ENCODE assay signal across 17 cellular contexts in the genomic region with DNA sequence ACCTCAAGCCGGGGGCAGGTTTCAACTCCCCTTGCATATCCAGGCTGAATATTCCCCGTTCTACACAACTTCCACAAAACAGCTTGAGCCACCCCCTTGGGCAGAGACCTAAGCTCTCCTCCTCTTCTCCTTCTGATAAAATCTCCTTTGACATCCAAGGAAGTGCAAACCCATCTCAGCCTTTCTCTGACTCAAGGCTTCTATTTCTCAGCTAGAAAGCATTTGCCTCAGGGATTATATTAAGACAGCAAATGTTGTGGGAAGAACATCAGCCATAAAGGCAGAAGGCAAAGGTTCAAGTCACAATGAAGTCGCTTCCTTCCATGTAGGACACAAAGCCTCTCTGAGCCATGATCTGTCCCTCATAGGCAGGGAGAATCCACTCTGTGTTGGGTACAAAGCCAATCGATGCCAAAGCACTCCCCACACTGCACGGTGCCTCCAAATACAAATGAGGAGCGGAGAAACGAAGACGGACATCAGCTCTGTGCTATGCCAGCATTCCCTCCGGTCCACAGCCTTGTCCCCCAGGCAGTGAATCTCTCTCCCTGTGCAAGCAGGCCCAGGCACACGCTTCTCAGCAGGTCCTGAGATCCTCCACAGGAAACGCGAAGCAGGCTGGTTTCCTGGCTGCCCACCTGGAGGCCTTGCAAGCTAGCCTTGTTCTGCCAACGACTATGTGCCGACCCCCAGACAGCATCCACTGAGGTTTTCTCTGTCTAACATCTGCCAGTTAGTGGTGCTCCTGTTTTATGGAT.
DNase-seq lines count a peak whose midpoint lies in the region; ATAC-seq and TF ChIP-seq lines count a peak whose summit lies in the region.
"Had no signal": no experiment of that assay in that cellular context is flagged by ENCODE, and none has a peak within 500 bp of the region (broad histone marks: within the 10 kb centered on the region; RNA-seq: fewer than 3 reads in every experiment).

No MANE protein-coding gene starts in this region.

- H3K27me3 Mint-ChIP-seq in CD4-positive, alpha-beta memory T cell, result no peaks in the 10 kb centered on the region
- H3K27me3 Mint-ChIP-seq in IgD-negative memory B cell, result peaks cover 34% of the 10 kb centered on the region
- no peaks in the 10 kb centered on the region for H3K27me3 Mint-ChIP-seq in activated B cell treated with CpG ODN at 0.5 μM for 24 hours
- H3K27me3 Mint-ChIP-seq in naive thymus-derived CD4-positive, alpha-beta T cell, result peaks cover 0 to 25% (median 0%) of the 10 kb centered on the region in 5 donors

- peaks cover 0 to 5% (median 0%) of the 10 kb centered on the region in 8 donors for H3K9me3 Mint-ChIP-seq in CD4-positive, alpha-beta memory T cell
- H3K9me3 Mint-ChIP-seq in IgD-negative memory B cell, result peaks cover 2 to 4% (median 2%) of the 10 kb centered on the region in 3 donors
- peaks cover 4% of the 10 kb centered on the region for H3K9me3 Mint-ChIP-seq in activated B cell treated with CpG ODN at 0.5 μM for 24 hours
- peaks cover 0 to 4% (median 0%) of the 10 kb centered on the region in 11 donors for H3K9me3 Mint-ChIP-seq in naive thymus-derived CD4-positive, alpha-beta T cell
- H3K9me3 Mint-ChIP-seq: effector memory CD8-positive, alpha-beta T cell had no signal

- intact Hi-C loops in CD4-positive, alpha-beta memory T cell (cut with micrococcal nuclease), result loop anchor here (1.0 kb wide), 1 partner anchor 11 kb away; no protein-coding TSS in a partner anchor
- intact Hi-C loops in activated B cell treated with CpG ODN at 0.5 μM for 24 hours (cut with micrococcal nuclease), result loop anchor here (10.0 kb wide), 3 partner anchors 294 to 884 kb away; partner anchors contain the start of gene ARID1B
- intact Hi-C loops in naive thymus-derived CD4-positive, alpha-beta T cell (cut with micrococcal nuclease), result no loop called here

- DNase-seq in CD4-positive, alpha-beta memory T cell, result no peak
- DNase-seq in activated B cell treated with CpG ODN at 0.5 μM for 24 hours, result no peak
- peak in 1 of 9 donors; percentile 14 for DNase-seq in naive thymus-derived CD4-positive, alpha-beta T cell
- DNase-seq in D341Med (ENCODE audit: low spot score), result no peak
- DNase-seq in osteoblast (ENCODE audit: insufficient read length, low spot score, missing footprints), result no peak
- DNase-seq: activated CD4-positive, alpha-beta T cell treated with anti-CD3 and anti-CD28 coated beads, Interleukin-2, amount 50 U/mL, for 4 hours; aorta; COR-L47; effector memory CD8-positive, alpha-beta T cell; glutamatergic neuron; left ventricle myocardium superior; mucosa of descending colon; T-helper 1 cell had no signal

- no peaks in the 10 kb centered on the region for H3K9me3 ChIP-seq in CD4-positive, alpha-beta memory T cell (ENCODE audit: control insufficient read depth in 1 of 2, low read length in 2 of 2)
- no peaks in the 10 kb centered on the region for H3K9me3 ChIP-seq in naive thymus-derived CD4-positive, alpha-beta T cell (ENCODE audit: control insufficient read depth in 2 of 3, low read length in 3 of 3)
- H3K9me3 ChIP-seq in osteoblast (ENCODE audit: low read depth, low read length), result no peaks in the 10 kb centered on the region
- H3K9me3 ChIP-seq: HAP-1, mucosa of descending colon, thoracic aorta had no signal

- H4K20me1 ChIP-seq in osteoblast (ENCODE audit: insufficient read depth, low read length), result no peaks in the 10 kb centered on the region

- no peak overlapping the region for H3K4me2 ChIP-seq in osteoblast (ENCODE audit: insufficient read depth, low read length)

- no peaks in the 10 kb centered on the region for H3K36me3 ChIP-seq in CD4-positive, alpha-beta memory T cell (ENCODE audit: insufficient read depth, low read length)
- H3K36me3 ChIP-seq in naive thymus-derived CD4-positive, alpha-beta T cell (ENCODE audit: control insufficient read depth in 2 of 3, insufficient read depth in 3 of 3, low read length in 3 of 3), result no peaks in the 10 kb centered on the region
- no peaks in the 10 kb centered on the region for H3K36me3 ChIP-seq in osteoblast (ENCODE audit: insufficient read depth, low read length)
- H3K36me3 ChIP-seq: HAP-1, thoracic aorta had no signal

- H3K27me3 ChIP-seq in CD4-positive, alpha-beta memory T cell (ENCODE audit: insufficient read depth, low read length), result no peaks in the 10 kb centered on the region
- H3K27me3 ChIP-seq in naive thymus-derived CD4-positive, alpha-beta T cell (ENCODE audit: control insufficient read depth in 2 of 2, insufficient read depth in 2 of 2, low read length in 2 of 2), result no peaks in the 10 kb centered on the region
- no peaks in the 10 kb centered on the region for H3K27me3 ChIP-seq in osteoblast (ENCODE audit: insufficient read depth, low read length)

- POLR2A ChIA-PET in CD4-positive, alpha-beta memory T cell (lab: Charles Lee; ENCODE audit: partially characterized antibody), result no interaction called here
- POLR2A ChIA-PET in activated B cell treated with CpG ODN at 0.5 μM for 24 hours (lab: Charles Lee), result no interaction called here
- POLR2A ChIA-PET in naive thymus-derived CD4-positive, alpha-beta T cell (lab: Charles Lee), result interaction anchor here (0.7 kb wide), 3 partner anchors 21 to 545 kb away, joined by 3 read pairs; no protein-coding TSS in a partner anchor

- peak overlapping the region in 5 of 7 donors; percentile 53 to 92 (median 88) for H3K27ac Mint-ChIP-seq in CD4-positive, alpha-beta memory T cell
- H3K27ac Mint-ChIP-seq in IgD-negative memory B cell, result peak overlapping the region in 2 of 3 donors; percentile 35 to 45
- H3K27ac Mint-ChIP-seq in activated B cell treated with CpG ODN at 0.5 μM for 24 hours, result no peak overlapping the region
- peak overlapping the region in 7 of 9 donors; percentile 49 to 100 (median 85) for H3K27ac Mint-ChIP-seq in naive thymus-derived CD4-positive, alpha-beta T cell
- H3K27ac Mint-ChIP-seq: effector memory CD8-positive, alpha-beta T cell had no signal

- ATAC-seq in activated B cell treated with CpG ODN at 0.5 μM for 24 hours (ENCODE audit: low read depth), result no peak
- no peak for ATAC-seq in naive thymus-derived CD4-positive, alpha-beta T cell
- ATAC-seq in GM21529 (IDR thresholded peaks at IDR 0.05; ENCODE audit: unreplicated experiment), result no peak
- ATAC-seq: effector memory CD8-positive, alpha-beta T cell; left ventricle myocardium superior; mucosa of descending colon had no signal

- H3K4me3 ChIP-seq in CD4-positive, alpha-beta memory T cell (ENCODE audit: low read length in 2 of 2), result no peak overlapping the region
- H3K4me3 ChIP-seq in naive thymus-derived CD4-positive, alpha-beta T cell (ENCODE audit: low read length), result no peak overlapping the region
- H3K4me3 ChIP-seq in osteoblast (ENCODE audit: insufficient read depth, low read length), result no peak overlapping the region
- H3K4me3 ChIP-seq: HAP-1, mucosa of descending colon, thoracic aorta had no signal

- CTCF ChIA-PET in CD4-positive, alpha-beta memory T cell (lab: Charles Lee; ENCODE audit: partially characterized antibody), result no interaction called here
- CTCF ChIA-PET in activated B cell treated with CpG ODN at 0.5 μM for 24 hours (lab: Charles Lee), result no interaction called here
- CTCF ChIA-PET in naive thymus-derived CD4-positive, alpha-beta T cell (lab: Charles Lee), result interaction anchor here (1.5 kb wide), 1 partner anchor 9 kb away, joined by 4 read pairs; no protein-coding TSS in a partner anchor

- H2AFZ ChIP-seq in osteoblast (ENCODE audit: low read length), result no peak overlapping the region

- H3K79me2 ChIP-seq in osteoblast (ENCODE audit: insufficient read depth, low read length), result no peaks in the 10 kb centered on the region

- peaks cover 0 to 13% of the 10 kb centered on the region in 2 donors for H3K36me3 Mint-ChIP-seq in CD4-positive, alpha-beta memory T cell
- H3K36me3 Mint-ChIP-seq in IgD-negative memory B cell (peaks cover 3% of the 10 kb centered on the region), activated B cell treated with CpG ODN at 0.5 μM for 24 hours (ENCODE audit: low read depth) (no peaks in the 10 kb centered on the region)
- H3K36me3 Mint-ChIP-seq in naive thymus-derived CD4-positive, alpha-beta T cell, result peaks cover 0 to 7% (median 4%) of the 10 kb centered on the region in 5 donors

- peaks cover 47% of the 10 kb centered on the region for H3K4me1 ChIP-seq in CD4-positive, alpha-beta memory T cell (ENCODE audit: insufficient read depth, low read length)
- H3K4me1 ChIP-seq in naive thymus-derived CD4-positive, alpha-beta T cell (ENCODE audit: control insufficient read depth in 2 of 2, insufficient read depth in 2 of 2, low read length in 2 of 2), result peaks cover 5 to 39% of the 10 kb centered on the region in 2 donors
- H3K4me1 ChIP-seq in osteoblast (ENCODE audit: insufficient read depth, low read length), result no peaks in the 10 kb centered on the region
- H3K4me1 ChIP-seq: HAP-1 had no signal

- peaks cover 30 to 62% (median 43%) of the 10 kb centered on the region in 4 donors for H3K4me1 Mint-ChIP-seq in CD4-positive, alpha-beta memory T cell
- H3K4me1 Mint-ChIP-seq in IgD-negative memory B cell (peaks cover 38 to 46% (median 40%) of the 10 kb centered on the region in 3 donors), activated B cell treated with CpG ODN at 0.5 μM for 24 hours (peaks cover 58% of the 10 kb centered on the region)
- H3K4me1 Mint-ChIP-seq in naive thymus-derived CD4-positive, alpha-beta T cell, result peaks cover 8 to 68% (median 53%) of the 10 kb centered on the region in 7 donors

- peak overlapping the region in 3 of 8 donors; percentile 29 to 57 (median 33) for H3K4me3 Mint-ChIP-seq in CD4-positive, alpha-beta memory T cell
- H3K4me3 Mint-ChIP-seq in IgD-negative memory B cell, result peak overlapping the region; percentile 45 to 88 (median 75)
- H3K4me3 Mint-ChIP-seq in activated B cell treated with CpG ODN at 0.5 μM for 24 hours, result peak overlapping the region; percentile 2
- peak overlapping the region in 6 of 10 donors; percentile 6 to 95 (median 38) for H3K4me3 Mint-ChIP-seq in naive thymus-derived CD4-positive, alpha-beta T cell
- H3K4me3 Mint-ChIP-seq: effector memory CD8-positive, alpha-beta T cell had no signal

- no peak overlapping the region for H3K27ac ChIP-seq in CD4-positive, alpha-beta memory T cell (ENCODE audit: low read depth, low read length)
- H3K27ac ChIP-seq in naive thymus-derived CD4-positive, alpha-beta T cell (ENCODE audit: low read depth, low read length), result no peak overlapping the region
- no peak overlapping the region for H3K27ac ChIP-seq in osteoblast (ENCODE audit: low read depth, low read length)
- H3K27ac ChIP-seq: thoracic aorta had no signal

- TF ChIP-seq CTCF in activated B cell treated with CpG ODN at 0.5 μM for 24 hours (IDR thresholded peaks at IDR 0.05), result no peak
- TF ChIP-seq CTCF in osteoblast (IDR thresholded peaks at IDR 0.05; ENCODE audit: extremely low read depth, low read depth, low read length), result no peak

Comparison
In these comparisons a context has a peak if more than half of its experiments do, and no peak if none do; other contexts are left out.
1. intact Hi-C loops: an anchor here in CD4-positive, alpha-beta memory T cell (1.0 kb wide) and activated B cell treated with CpG ODN at 0.5 μM for 24 hours (10.0 kb wide); none called in naive thymus-derived CD4-positive, alpha-beta T cell.